1 cellular context compared by ENCODE assay signal in the genomic region with DNA sequence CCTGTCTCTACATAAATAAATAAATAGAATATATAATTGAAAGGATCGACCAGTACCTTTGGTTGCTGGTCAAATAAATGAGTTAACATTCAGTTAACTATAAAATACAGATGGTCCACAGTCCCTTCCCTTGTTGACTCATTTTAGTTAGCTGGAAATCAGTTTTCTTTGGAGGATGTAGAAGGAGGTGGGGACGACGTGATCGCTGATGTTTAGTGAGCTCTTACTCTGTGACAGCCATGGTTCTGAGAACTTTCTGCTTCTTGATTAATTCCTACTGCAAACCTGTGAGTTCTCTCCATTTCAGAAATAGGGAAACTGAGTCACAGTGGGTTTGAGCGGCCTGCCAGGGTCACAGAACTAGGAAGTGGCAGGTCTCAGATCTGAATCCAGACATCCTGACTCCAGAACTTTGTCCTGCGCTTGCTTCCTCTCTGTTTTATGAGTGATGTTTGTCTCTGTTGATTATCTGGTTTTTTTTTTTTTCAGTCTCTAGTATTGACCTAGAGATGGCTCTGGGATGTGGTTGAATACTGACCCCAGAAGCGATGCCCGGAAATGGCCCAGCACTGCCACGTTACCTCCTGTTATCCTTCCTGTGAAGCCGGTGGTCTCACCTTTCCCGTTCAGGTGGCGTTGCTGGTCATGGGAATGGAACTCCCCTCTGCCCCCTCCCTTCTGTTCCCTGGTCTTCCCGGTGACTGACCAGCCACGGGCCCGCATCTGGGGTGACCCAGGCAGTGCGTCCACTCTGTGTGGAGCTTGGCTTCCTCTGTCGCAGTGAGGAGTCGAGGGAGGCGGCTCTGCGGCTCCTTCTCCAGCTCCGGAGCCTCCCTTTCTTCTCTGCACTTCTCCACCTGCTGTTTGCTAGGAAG.
TF ChIP-seq lines count a peak whose summit lies in the region.

No MANE protein-coding gene starts in this region.

TF ChIP-seq in IMR-90, 13 proteins besides CTCF, POLR2A, EP300 and RAD21:
- TF ChIP-seq RCOR1 (IDR thresholded peaks at IDR 0.05; ENCODE audit: insufficient replicate concordance, low read length) (no peak), MAZ (IDR thresholded peaks at IDR 0.05; ENCODE audit: borderline replicate concordance, low read depth, low read length) (no peak), CEBPB (IDR thresholded peaks at IDR 0.05; ENCODE audit: low read depth, low read length) (no peak), MXI1 (IDR thresholded peaks at IDR 0.05; ENCODE audit: borderline replicate concordance, low read depth, low read length) (no peak), CHD1 (IDR thresholded peaks at IDR 0.05; ENCODE audit: low read depth, low read length) (no peak), FOS (IDR thresholded peaks at IDR 0.05; ENCODE audit: low read depth, low read length) (no peak), MAFK (IDR thresholded peaks at IDR 0.05; ENCODE audit: low read depth, low read length) (no peak), RFX5 (IDR thresholded peaks at IDR 0.05; ENCODE audit: low read depth, low read length) (no peak), SMC3 (IDR thresholded peaks at IDR 0.05; ENCODE audit: low read depth, low read length) (no peak), NFE2L2 (IDR thresholded peaks at IDR 0.05; ENCODE audit: low read depth, low read length) (no peak)
- TF ChIP-seq, protein P1, sequence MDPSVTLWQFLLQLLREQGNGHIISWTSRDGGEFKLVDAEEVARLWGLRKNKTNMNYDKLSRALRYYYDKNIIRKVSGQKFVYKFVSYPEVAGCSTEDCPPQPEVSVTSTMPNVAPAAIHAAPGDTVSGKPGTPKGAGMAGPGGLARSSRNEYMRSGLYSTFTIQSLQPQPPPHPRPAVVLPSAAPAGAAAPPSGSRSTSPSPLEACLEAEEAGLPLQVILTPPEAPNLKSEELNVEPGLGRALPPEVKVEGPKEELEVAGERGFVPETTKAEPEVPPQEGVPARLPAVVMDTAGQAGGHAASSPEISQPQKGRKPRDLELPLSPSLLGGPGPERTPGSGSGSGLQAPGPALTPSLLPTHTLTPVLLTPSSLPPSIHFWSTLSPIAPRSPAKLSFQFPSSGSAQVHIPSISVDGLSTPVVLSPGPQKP (IDR thresholded peaks at IDR 0.05; ENCODE audit: borderline replicate concordance, low read depth, low read length) = no peak
